In the genomic region with DNA sequence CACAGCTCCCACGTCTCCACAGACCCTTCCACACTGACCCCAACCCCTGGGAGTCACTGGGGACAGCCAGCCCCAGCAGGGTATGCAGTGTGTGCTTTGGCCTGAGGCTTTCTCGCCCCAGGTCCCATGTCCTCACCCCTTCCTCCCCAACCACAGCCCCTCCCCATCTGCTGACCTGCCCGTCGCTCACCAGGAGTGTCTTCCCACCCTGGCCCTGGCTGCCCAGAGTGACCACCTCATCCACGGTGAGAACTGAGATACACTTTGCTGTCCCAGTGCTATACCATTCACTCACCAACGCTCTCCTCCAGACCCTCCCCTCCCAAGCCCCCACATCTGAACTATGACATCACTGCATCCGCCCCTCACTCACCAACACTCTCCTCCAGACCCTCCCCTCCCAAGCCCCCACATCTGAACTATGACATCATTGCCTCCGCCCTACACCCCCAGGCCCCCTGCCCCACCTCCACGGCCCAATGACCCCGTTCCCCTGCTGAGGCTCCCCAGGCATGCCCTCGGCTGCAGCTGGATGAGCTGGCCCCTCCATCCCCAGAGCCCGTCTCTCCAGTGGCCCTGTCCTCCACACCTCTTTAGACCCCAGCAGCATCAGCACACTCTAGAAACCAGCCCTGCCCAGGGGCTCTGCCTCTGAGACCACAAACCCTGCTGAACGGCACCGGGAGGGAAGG, we compare ENCODE assay signal across 20 cellular contexts. TPM values are rescaled to one million over a fixed set of nuclear protein-coding genes. Genes with fewer than 3 reads are reported as not detected.
DNase-seq lines count a peak whose midpoint lies in the region; ATAC-seq and TF ChIP-seq lines count a peak whose summit lies in the region.
"Had no signal": no experiment of that assay in that cellular context is flagged by ENCODE, and none has a peak within 500 bp of the region (broad histone marks: within the 10 kb centered on the region; RNA-seq: fewer than 3 reads in every experiment).

No MANE protein-coding gene starts in this region.

- TF ChIP-seq CTCF in right atrium auricular region (IDR thresholded peaks at IDR 0.05): no peak
- TF ChIP-seq CTCF in heart right ventricle (IDR thresholded peaks at IDR 0.05): no peak
- TF ChIP-seq CTCF in coronary artery (IDR thresholded peaks at IDR 0.05): no peak
- no peak for TF ChIP-seq CTCF in thyroid gland (IDR thresholded peaks at IDR 0.05)

- DNase-seq in right atrium auricular region (ENCODE audit: low spot score) (peak; percentile 11), heart right ventricle (no peak), coronary artery (ENCODE audit: low spot score) (peak; percentile 55), mucosa of gallbladder (ENCODE audit: low spot score) (peak; percentile 7), kidney glomerular epithelial cell (lab: John Stamatoyannopoulos, UW) (no peak), thyroid gland (no peak), HuH-7.5 (ENCODE audit: low spot score) (no peak)
- DNase-seq: activated B cell treated with CpG ODN at 0.5 μM for 24 hours; activated CD4-positive, alpha-beta T cell treated with anti-CD3 and anti-CD28 coated beads, Interleukin-2, amount 50 U/mL, for 4 hours; GDM1; GOT3; NCI-H1092 treated with DMSO at 0.1 percent for 48 hours; NCI-H187; NCI-H526; Right ventricle myocardium superior; SW 1271; T1000 had no signal

- no peak overlapping the region for H3K4me3 ChIP-seq in right atrium auricular region
- no peak overlapping the region for H3K4me3 ChIP-seq in heart right ventricle
- H3K4me3 ChIP-seq in coronary artery: no peak overlapping the region
- no peak overlapping the region for H3K4me3 ChIP-seq in thyroid gland (replicated peaks in 1 of 3)
- H3K4me3 ChIP-seq: BLaER1, body of pancreas, tibial nerve had no signal

- no peak for TF ChIP-seq POLR2A in thyroid gland (IDR thresholded peaks at IDR 0.05)

- H3K27me3 ChIP-seq in right atrium auricular region (no peaks in the 10 kb centered on the region), heart right ventricle (no peaks in the 10 kb centered on the region), thyroid gland (no peaks in the 10 kb centered on the region)
- H3K27me3 ChIP-seq: BLaER1, body of pancreas, tibial nerve had no signal

- no peaks in the 10 kb centered on the region for H3K36me3 ChIP-seq in right atrium auricular region
- H3K36me3 ChIP-seq in heart right ventricle: peaks cover 0 to 38% (median 0%) of the 10 kb centered on the region in 9 donors
- peaks cover 5 to 10% of the 10 kb centered on the region in 2 donors for H3K36me3 ChIP-seq in thyroid gland

- WGBS in heart right ventricle, 2 donors: 87% methylated on average over 14 of the region's 14 CpGs
- 81 to 87% methylated on average over 13 to 14 of the region's 14 CpGs for WGBS in thyroid gland, 2 donors

- H3K4me1 ChIP-seq in right atrium auricular region (no peaks in the 10 kb centered on the region), heart right ventricle (no peaks in the 10 kb centered on the region), thyroid gland (no peaks in the 10 kb centered on the region)
- H3K4me1 ChIP-seq: BLaER1, body of pancreas, tibial nerve had no signal

- ATAC-seq in heart right ventricle: no peak
- ATAC-seq: body of pancreas had no signal

- no peaks in the 10 kb centered on the region for H3K9me3 ChIP-seq in right atrium auricular region
- no peaks in the 10 kb centered on the region for H3K9me3 ChIP-seq in heart right ventricle
- H3K9me3 ChIP-seq in thyroid gland: no peaks in the 10 kb centered on the region
- H3K9me3 ChIP-seq: BLaER1, body of pancreas, tibial nerve had no signal

- intact Hi-C loops in heart right ventricle (cut with DNase I) (loop anchor here in 1 of 10 donors (10.0 kb wide), 1 partner anchor 212 kb away; no protein-coding TSS in a partner anchor), thyroid gland (cut with DNase I) (loop anchor here (10.0 kb wide), 1 partner anchor 202 kb away; no protein-coding TSS in a partner anchor)

- H3K27ac ChIP-seq in right atrium auricular region: no peak overlapping the region
- no peak overlapping the region for H3K27ac ChIP-seq in heart right ventricle
- H3K27ac ChIP-seq in coronary artery: no peak overlapping the region
- no peak overlapping the region for H3K27ac ChIP-seq in thyroid gland
- H3K27ac ChIP-seq: BLaER1, body of pancreas, tibial nerve had no signal

RNA-seq across cellular contexts. Expression of a gene that starts 55.2 kb away (rescaled TPM):
- total RNA-seq in right atrium auricular region: 1 to 10 TPM; 3.7 to 7.9 TPM
- total RNA-seq in heart right ventricle: 1 to 10 TPM; 3.8 to 7.8 (median 5.3) TPM
- polyA plus RNA-seq in heart right ventricle: 10 to 100 TPM in 1 of 2 donors, 1 to 10 TPM in 1; 1.9 to 15.6 TPM
- total RNA-seq in mucosa of gallbladder: 25.6 TPM
- total RNA-seq in thyroid gland: 10 to 100 TPM; 17.4 to 24.7 (median 21.0) TPM

RNA-seq across cellular contexts. Expression of a gene that starts 57.6 kb away (rescaled TPM):
- 10 to 100 TPM; 12.0 to 17.5 TPM for total RNA-seq in right atrium auricular region
- 10 to 100 TPM; 10.6 to 22.1 (median 15.4) TPM for total RNA-seq in heart right ventricle
- polyA plus RNA-seq in heart right ventricle: 1 to 10 TPM; 4.7 to 7.3 TPM
- 4.0 TPM for total RNA-seq in mucosa of gallbladder
- 10 to 100 TPM in 1 of 4 donors, 1 to 10 TPM in 3; 6.6 to 12.5 (median 9.2) TPM for total RNA-seq in thyroid gland

Comparison
In these comparisons a context has a peak if more than half of its experiments do, and no peak if none do; other contexts are left out.
1. DNase-seq: peak in right atrium auricular region (single experiment), coronary artery (single experiment) and mucosa of gallbladder (single experiment); none in heart right ventricle (0 of 2), kidney glomerular epithelial cell (single experiment), thyroid gland (0 of 2) and HuH-7.5 (single experiment).